Comparison of ENCODE assay signal across 23 cellular contexts in the genomic region with DNA sequence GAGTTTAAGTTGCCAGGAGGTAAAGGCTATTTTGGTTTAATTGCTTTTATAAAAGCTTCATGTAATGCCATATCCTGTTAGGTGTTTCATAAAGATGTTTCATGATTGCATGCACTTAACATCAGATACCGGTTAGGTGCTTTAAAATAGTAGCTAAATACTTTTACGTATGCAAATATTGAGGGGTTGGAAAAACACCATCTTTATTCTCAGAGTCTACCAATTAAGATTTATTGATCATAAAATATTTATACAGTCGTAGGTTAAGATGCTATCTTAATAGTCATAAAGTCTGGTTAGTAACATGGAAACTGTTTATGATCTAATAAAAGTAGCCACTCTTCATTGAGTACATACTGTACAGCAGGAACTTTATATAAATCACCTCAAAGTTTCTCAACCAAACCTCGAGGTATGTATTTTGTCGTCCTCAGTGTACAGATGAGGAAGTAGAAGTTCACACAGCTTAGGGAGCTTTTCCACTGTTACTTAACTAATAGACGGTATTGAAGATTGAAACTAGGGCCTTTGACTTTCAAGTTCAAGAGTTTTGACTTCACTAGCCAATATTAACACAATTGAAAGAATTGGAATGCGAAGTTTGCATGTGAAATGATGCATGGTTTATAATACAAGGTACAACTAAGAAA.
"Had no signal": no experiment of that assay in that cellular context is flagged by ENCODE, and none has a peak within 500 bp of the region (broad histone marks: within the 10 kb centered on the region; RNA-seq: fewer than 3 reads in every experiment).

No MANE protein-coding gene starts in this region.

- H3K4me1 Mint-ChIP-seq: endodermal cell; neural progenitor cell; stimulated activated naive B cell treated with anti-CD40 and anti-IgM and Interleukin-4, amounts not matched to agents 10 μg/mL and 1 μg/mL and 100 μg/mL, for 72 hours had no signal

- H3K9ac ChIP-seq: neural progenitor cell had no signal

- H3K36me3 Mint-ChIP-seq: neural progenitor cell; stimulated activated naive B cell treated with anti-CD40 and anti-IgM and Interleukin-4, amounts not matched to agents 10 μg/mL and 1 μg/mL and 100 μg/mL, for 72 hours; T-cell had no signal

- H3K4me3 Mint-ChIP-seq: endodermal cell; neural progenitor cell; stimulated activated naive B cell treated with anti-CD40 and anti-IgM and Interleukin-4, amounts not matched to agents 10 μg/mL and 1 μg/mL and 100 μg/mL, for 72 hours; T-helper 2 cell treated with Interferon-gamma antibody and Interleukin-4, amounts not matched to agents 5 μg/mL and 100 μg/mL, for 36 hours had no signal

- H3K9me3 ChIP-seq: body of pancreas, gastroesophageal sphincter, sigmoid colon, thyroid gland, upper lobe of right lung had no signal

- H2AFZ ChIP-seq: neural progenitor cell had no signal

- H3K27me3 Mint-ChIP-seq: naive thymus-derived CD8-positive, alpha-beta T cell; stimulated activated naive B cell treated with anti-CD40 and anti-IgM and Interleukin-4, amounts not matched to agents 10 μg/mL and 1 μg/mL and 100 μg/mL, for 72 hours; T-cell had no signal

- H3K4me3 ChIP-seq: body of pancreas, cardiac muscle cell, gastroesophageal sphincter, left ventricle myocardium inferior, neural progenitor cell, sigmoid colon, thyroid gland, upper lobe of right lung had no signal

- H3K4me2 ChIP-seq: neural progenitor cell had no signal

- H3K27ac ChIP-seq: body of pancreas, cardiac muscle cell, gastroesophageal sphincter, left ventricle myocardium inferior, neural progenitor cell, sigmoid colon, thyroid gland, upper lobe of right lung, WERI-Rb-1 had no signal

- DNase-seq: activated CD4-positive, alpha-beta T cell treated with anti-CD3 and anti-CD28 coated beads, Interleukin-2, amount 50 U/mL, for 48 hours; activated naive CD4-positive, alpha-beta T cell treated with Interleukin-2 at 50 U/mL for 16 hours; anterior cingulate cortex; body of pancreas; cortex of kidney; endodermal cell; head of caudate nucleus; hypothalamus; left ventricle myocardium inferior; naive thymus-derived CD8-positive, alpha-beta T cell; retina; sigmoid colon; stimulated activated CD4-positive, alpha-beta T cell treated with anti-CD3 and anti-CD28 coated beads, Interleukin-2, amount 100 ng/mL, for 48 hours; stimulated activated CD8-positive, alpha-beta memory T cell treated with anti-CD3 and anti-CD28 coated beads, Interleukin-4, amount 100 ng/mL, for 48 hours; stimulated activated naive B cell treated with anti-CD40 and anti-IgM and Interleukin-4, amounts not matched to agents 10 μg/mL and 1 μg/mL and 100 μg/mL, for 72 hours; T-cell; thyroid gland; upper lobe of right lung; WERI-Rb-1 had no signal

- H3K9me3 Mint-ChIP-seq: endodermal cell, neural progenitor cell had no signal

- H3K27me3 ChIP-seq: body of pancreas, cardiac muscle cell, gastroesophageal sphincter, neural progenitor cell, sigmoid colon, thyroid gland, upper lobe of right lung had no signal

- H3K4me1 ChIP-seq: body of pancreas, gastroesophageal sphincter, left ventricle myocardium inferior, neural progenitor cell, sigmoid colon, thyroid gland, upper lobe of right lung had no signal

- ATAC-seq: body of pancreas; gastroesophageal sphincter; naive thymus-derived CD8-positive, alpha-beta T cell; stimulated activated naive B cell treated with anti-CD40 and anti-IgM and Interleukin-4, amounts not matched to agents 10 μg/mL and 1 μg/mL and 100 μg/mL, for 72 hours; upper lobe of right lung had no signal

- H3K27ac Mint-ChIP-seq: endodermal cell; neural progenitor cell; stimulated activated naive B cell treated with anti-CD40 and anti-IgM and Interleukin-4, amounts not matched to agents 10 μg/mL and 1 μg/mL and 100 μg/mL, for 72 hours; T-helper 2 cell treated with Interferon-gamma antibody and Interleukin-4, amounts not matched to agents 5 μg/mL and 100 μg/mL, for 36 hours had no signal

- H3K36me3 ChIP-seq: cardiac muscle cell, gastroesophageal sphincter, left ventricle myocardium inferior, neural progenitor cell, sigmoid colon, thyroid gland, upper lobe of right lung, WERI-Rb-1 had no signal
